32 cellular contexts compared by ENCODE assay signal in the genomic region with DNA sequence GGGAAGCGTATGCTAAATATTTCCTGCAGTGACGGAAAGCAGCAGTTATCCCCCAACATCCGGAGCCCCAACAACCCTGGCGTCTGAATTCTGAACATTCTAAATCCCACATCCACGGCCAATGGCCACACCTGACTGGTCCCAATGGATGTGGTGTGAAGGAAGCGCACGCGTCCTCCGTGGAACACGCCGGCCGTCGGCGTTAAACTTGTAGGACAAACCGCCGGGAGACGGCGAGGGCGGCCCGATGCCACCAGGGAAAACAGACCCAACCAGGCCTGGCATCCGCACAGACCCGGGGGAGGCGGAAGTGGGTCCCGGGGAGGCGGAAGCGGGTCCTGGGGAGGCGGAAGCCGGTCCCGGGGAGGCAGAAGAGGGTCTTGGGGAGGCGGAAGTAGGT. TPM values are rescaled to one million over a fixed set of nuclear protein-coding genes. Genes with fewer than 3 reads are reported as not detected.
"Had no signal": no experiment of that assay in that cellular context is flagged by ENCODE, and none has a peak within 500 bp of the region (broad histone marks: within the 10 kb centered on the region; RNA-seq: fewer than 3 reads in every experiment).

No MANE protein-coding gene starts in this region.

- H3K4me3 ChIP-seq: adrenal gland, body of pancreas, MG63, Peyer's patch, SK-N-MC had no signal

- H3K27ac Mint-ChIP-seq: activated CD4-positive, alpha-beta T cell treated with anti-CD3 and anti-CD28 coated beads, Interleukin-2, amount 10 ng/mL, durations not matched to agents 7 days and 5 days; activated CD8-positive, alpha-beta T cell treated with anti-CD3 and anti-CD28 coated beads, Interleukin-2, amount 10 ng/mL, durations not matched to agents 7 days and 5 days; activated naive CD4-positive, alpha-beta T cell treated with anti-CD3 and anti-CD28 coated beads, Interleukin-2, amount 50 U/mL, for 72 hours; activated T-cell treated with anti-CD3 and anti-CD28 coated beads, Interleukin-2, amount 50 U/mL, for 24 hours; activated T-helper 2 cell treated with anti-CD3 and anti-CD28 coated beads, Interferon-gamma antibody, Interleukin-2, Interleukin-4, amounts not matched to agents 10 μg/mL and 5 μg/mL and 100 μg/mL, durations not matched to agents 14 hours and 24 hours and 36 hours; T-helper 1 cell treated with Interleukin-12 subunit alpha and Interleukin-12 subunit beta and Interleukin-4 antibody, amounts not matched to agents 30 μg/mL and 1 μg/mL, for 36 hours; T-helper 2 cell treated with Interferon-gamma antibody and Interleukin-4, amounts not matched to agents 5 μg/mL and 100 μg/mL, for 36 hours had no signal

- H3K27ac ChIP-seq: adrenal gland, body of pancreas, Peyer's patch, SK-N-MC had no signal

- H3K36me3 ChIP-seq: adrenal gland, MG63, Peyer's patch had no signal

- ATAC-seq: activated CD8-positive, alpha-beta T cell treated with anti-CD3 and anti-CD28 coated beads, Interleukin-2, amount 10 ng/mL, durations not matched to agents 7 days and 5 days; activated naive CD4-positive, alpha-beta T cell treated with anti-CD3 and anti-CD28 coated beads, Interleukin-2, amount 50 U/mL, for 72 hours; body of pancreas had no signal

- H3K36me3 Mint-ChIP-seq: activated naive CD4-positive, alpha-beta T cell treated with anti-CD3 and anti-CD28 coated beads, Interleukin-2, amount 50 U/mL, for 72 hours had no signal

- H3K9me3 ChIP-seq: adrenal gland, body of pancreas, MG63, Peyer's patch had no signal

- H3K27me3 ChIP-seq: adrenal gland, body of pancreas, MG63 had no signal

- FAIRE-seq: astrocyte, bronchial epithelial cell, TTC549 had no signal

- H3K9me3 Mint-ChIP-seq: activated CD4-positive, alpha-beta T cell treated with anti-CD3 and anti-CD28 coated beads, Interleukin-2, amount 10 ng/mL, durations not matched to agents 7 days and 5 days; activated naive CD4-positive, alpha-beta T cell treated with anti-CD3 and anti-CD28 coated beads, Interleukin-2, amount 50 U/mL, for 72 hours; activated T-cell treated with anti-CD3 and anti-CD28 coated beads, Interleukin-2, amount 50 U/mL, for 24 hours; activated T-helper 2 cell treated with anti-CD3 and anti-CD28 coated beads, Interferon-gamma antibody, Interleukin-2, Interleukin-4, amounts not matched to agents 10 μg/mL and 5 μg/mL and 100 μg/mL, durations not matched to agents 14 hours and 24 hours and 36 hours; T-helper 1 cell treated with Interleukin-12 subunit alpha and Interleukin-12 subunit beta and Interleukin-4 antibody, amounts not matched to agents 30 μg/mL and 1 μg/mL, for 36 hours; T-helper 2 cell treated with Interferon-gamma antibody and Interleukin-4, amounts not matched to agents 5 μg/mL and 100 μg/mL, for 36 hours had no signal

- H3K4me3 Mint-ChIP-seq: activated CD4-positive, alpha-beta T cell treated with anti-CD3 and anti-CD28 coated beads, Interleukin-2, amount 10 ng/mL, durations not matched to agents 7 days and 5 days; activated CD8-positive, alpha-beta T cell treated with anti-CD3 and anti-CD28 coated beads, Interleukin-2, amount 10 ng/mL, durations not matched to agents 7 days and 5 days; activated T-cell treated with anti-CD3 and anti-CD28 coated beads, Interleukin-2, amount 50 U/mL, for 24 hours; T-helper 1 cell treated with Interleukin-12 subunit alpha and Interleukin-12 subunit beta and Interleukin-4 antibody, amounts not matched to agents 30 μg/mL and 1 μg/mL, for 36 hours; T-helper 2 cell treated with Interferon-gamma antibody and Interleukin-4, amounts not matched to agents 5 μg/mL and 100 μg/mL, for 36 hours had no signal

- DNase-seq: activated CD4-positive, alpha-beta T cell treated with anti-CD3 and anti-CD28 coated beads, Interleukin-2, amount 10 ng/mL, durations not matched to agents 7 days and 5 days; activated CD4-positive, alpha-beta T cell treated with anti-CD3 and anti-CD28 coated beads, Interleukin-2, amount 50 U/mL, for 48 hours; activated CD8-positive, alpha-beta T cell treated with anti-CD3 and anti-CD28 coated beads, Interleukin-2, amount 10 ng/mL, durations not matched to agents 7 days and 5 days; activated gamma-delta T cell; activated naive CD4-positive, alpha-beta T cell treated with Interleukin-2 at 50 U/mL for 16 hours; activated T-cell treated with anti-CD3 and anti-CD28 coated beads, Interleukin-2, amount 50 U/mL, for 24 hours; adrenal gland; body of pancreas; Kasumi-1; KG1; MG63; NCI-H1048; NCI-H1105 treated with DMSO at 0.1 percent for 48 hours; NCI-H1436; NCI-H1694; NCI-H1930; NCI-H2081 treated with DMSO at 0.1 percent for 48 hours; NCI-H226; NCI-H446 treated with DMSO at 0.1 percent for 48 hours; NCI-H524; NCI-H69; NCI-H82; Peyer's patch; RPMI8226 had no signal

RNA-seq across cellular contexts. Expression of gene SHC2, which starts 3.2 kb away (rescaled TPM):
- total RNA-seq: activated CD4-positive, alpha-beta T cell treated with anti-CD3 and anti-CD28 coated beads, Interleukin-2, amount 10 ng/mL, durations not matched to agents 7 days and 5 days; activated CD8-positive, alpha-beta T cell treated with anti-CD3 and anti-CD28 coated beads, Interleukin-2, amount 10 ng/mL, durations not matched to agents 7 days and 5 days; activated naive CD4-positive, alpha-beta T cell treated with anti-CD3 and anti-CD28 coated beads, Interleukin-2, amount 50 U/mL, for 72 hours; activated T-helper 2 cell treated with anti-CD3 and anti-CD28 coated beads, Interferon-gamma antibody, Interleukin-2, Interleukin-4, amounts not matched to agents 10 μg/mL and 5 μg/mL and 100 μg/mL, durations not matched to agents 14 hours and 24 hours and 36 hours had no signal

RNA-seq across cellular contexts. Expression of gene MADCAM1, which starts 38.6 kb away (rescaled TPM):
- total RNA-seq: bronchial epithelial cell had no signal

RNA-seq across cellular contexts. Expression of gene C2CD4C, which starts 48.7 kb away (rescaled TPM):
- total RNA-seq: activated CD4-positive, alpha-beta T cell treated with anti-CD3 and anti-CD28 coated beads, Interleukin-2, amount 10 ng/mL, durations not matched to agents 7 days and 5 days; activated CD8-positive, alpha-beta T cell treated with anti-CD3 and anti-CD28 coated beads, Interleukin-2, amount 10 ng/mL, durations not matched to agents 7 days and 5 days had no signal
